Comparison of ENCODE assay signal across 7 cellular contexts in genomic region chrX:39688576-39689373, GRCh38.
DNase-seq lines count a peak whose midpoint lies in the region; ATAC-seq, FAIRE-seq and TF ChIP-seq lines count a peak whose summit lies in the region.

No MANE protein-coding gene starts in this region.

- H3K4me1 ChIP-seq in pancreas = no peaks in the 10 kb centered on the region

- H3K27ac Mint-ChIP-seq in activated naive CD8-positive, alpha-beta T cell treated with anti-CD3 and anti-CD28 coated beads for 36 hours = no peak overlapping the region

- peaks cover 7% of the 10 kb centered on the region for H3K4me1 Mint-ChIP-seq in activated naive CD8-positive, alpha-beta T cell treated with anti-CD3 and anti-CD28 coated beads for 36 hours

- ATAC-seq in GM18867 (IDR thresholded peaks at IDR 0.05; ENCODE audit: unreplicated experiment) (peak; percentile 56), Right ventricle myocardium superior (ENCODE audit: poor library complexity) (peak; percentile 96), pancreas (peak; percentile 94 to 97 (median 95))

- FAIRE-seq in pancreas (lab: Jason Lieb, UNC) (no peak), H54 (lab: Jason Lieb, UNC) (no peak)

- no peaks in the 10 kb centered on the region for H3K9me3 Mint-ChIP-seq in activated naive CD8-positive, alpha-beta T cell treated with anti-CD3 and anti-CD28 coated beads for 36 hours

- whole genome bisulfite sequencing in pancreas, 2 donors = 3 to 16% methylated on average over 65 to 97 of the region's 100 CpGs

- peaks cover 0 to 11% (median 3%) of the 10 kb centered on the region in 4 donors for H3K27me3 ChIP-seq in pancreas

- H3K9me3 ChIP-seq in pancreas = no peaks in the 10 kb centered on the region

- intact Hi-C loops in Right ventricle myocardium superior (cut with DNase I) = no loop called here
- intact Hi-C loops in pancreas (cut with DNase I) = no loop called here

- TF ChIP-seq CTCF in pancreas (IDR thresholded peaks at IDR 0.05) = no peak

- peak overlapping the region in 3 of 4 donors; percentile 19 to 42 (median 35) for H3K4me3 ChIP-seq in pancreas

- DNase-seq in NCI-H2171 treated with DMSO at 0.1 percent for 48 hours (lab: John Stamatoyannopoulos, UW) (peak; percentile 48), Right ventricle myocardium superior (peak; percentile 78), pancreas (peak; percentile 53 to 81 (median 68)), H54 (ENCODE audit: insufficient read length, low spot score) (no peak), SIG-M5 treated with dmso at 0.1 percent for 504 hours (lab: John Stamatoyannopoulos, UW; ENCODE audit: unreplicated experiment) (no peak)
- peak; percentile 34 for DNase-seq in activated naive CD8-positive, alpha-beta T cell treated with anti-CD3 and anti-CD28 coated beads for 36 hours

- H3K36me3 ChIP-seq in pancreas = no peaks in the 10 kb centered on the region

- peaks cover 49% of the 10 kb centered on the region for H3K27me3 Mint-ChIP-seq in activated naive CD8-positive, alpha-beta T cell treated with anti-CD3 and anti-CD28 coated beads for 36 hours

- no peak for TF ChIP-seq POLR2A in H54 (IDR thresholded peaks at IDR 0.05; ENCODE audit: low read depth, low read length)

- no peaks in the 10 kb centered on the region for H3K36me3 Mint-ChIP-seq in activated naive CD8-positive, alpha-beta T cell treated with anti-CD3 and anti-CD28 coated beads for 36 hours

- H3K4me3 Mint-ChIP-seq in activated naive CD8-positive, alpha-beta T cell treated with anti-CD3 and anti-CD28 coated beads for 36 hours = no peak overlapping the region

- no peak overlapping the region for H3K27ac ChIP-seq in pancreas

Comparison
In these comparisons a context has a peak if more than half of its experiments do, and no peak if none do; other contexts are left out.
1. DNase-seq: peak in NCI-H2171 treated with DMSO at 0.1 percent for 48 hours (single experiment), activated naive CD8-positive, alpha-beta T cell treated with anti-CD3 and anti-CD28 coated beads for 36 hours (single experiment), Right ventricle myocardium superior (single experiment) and pancreas (6 of 6); none in H54 (single experiment) and SIG-M5 treated with dmso at 0.1 percent for 504 hours (single experiment).
2. Peak in every context shown above with its lines, with median percentiles within 50 percentile points of each other: ATAC-seq.